ENCODE assay signal across 12 cellular contexts in the genomic region with DNA sequence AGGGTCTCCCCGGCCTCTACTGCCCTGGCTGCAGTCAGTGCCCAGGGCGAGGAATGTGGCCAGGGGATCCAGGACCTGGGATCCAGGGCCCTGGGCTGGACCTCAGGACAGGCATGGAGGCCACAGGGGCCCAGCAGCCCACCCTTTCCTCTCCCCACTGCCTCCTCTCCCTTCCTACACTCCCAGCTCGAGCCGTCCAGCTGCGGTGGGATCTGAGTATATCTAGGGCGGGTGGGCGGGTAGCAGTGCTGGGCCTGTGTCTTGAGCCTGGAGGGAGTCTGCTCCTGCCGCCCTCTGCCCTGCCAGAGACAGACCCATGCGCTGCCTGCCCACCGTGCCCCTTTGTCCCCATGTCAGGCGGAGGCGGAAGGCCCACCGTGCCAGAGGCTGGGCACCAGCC. TPM values are rescaled to one million over a fixed set of nuclear protein-coding genes. Genes with fewer than 3 reads are reported as not detected.
"Had no signal": no experiment of that assay in that cellular context is flagged by ENCODE, and none has a peak within 500 bp of the region (broad histone marks: within the 10 kb centered on the region; RNA-seq: fewer than 3 reads in every experiment).

No MANE protein-coding gene starts in this region.

RNA-seq across cellular contexts. Expression of gene CNIH2, which starts 1.4 kb away (rescaled TPM):
- total RNA-seq: bronchial epithelial cell, dermis blood vessel endothelial cell, glomerular endothelial cell, left ventricle myocardium inferior, osteoblast, posterior vena cava, skeletal muscle tissue, stomach, thyroid gland had no signal

RNA-seq across cellular contexts. Expression of gene TMEM151A, which starts 15.1 kb away (rescaled TPM):
- total RNA-seq: activated T-helper 17 cell treated with anti-CD3 and anti-CD28 coated beads, Interleukin-2, amount 50 U/mL, for 72 hours; bronchial epithelial cell; dermis blood vessel endothelial cell; esophagus squamous epithelium; left ventricle myocardium inferior; natural killer cell treated with Interleukin-12 subunit alpha and Interleukin-12 subunit beta and Interleukin-15 and Interleukin-18, amount 100 ng/mL, for 72 hours; posterior vena cava; skeletal muscle tissue had no signal
